ENCODE assay signal across 1 cellular context in the genomic region with DNA sequence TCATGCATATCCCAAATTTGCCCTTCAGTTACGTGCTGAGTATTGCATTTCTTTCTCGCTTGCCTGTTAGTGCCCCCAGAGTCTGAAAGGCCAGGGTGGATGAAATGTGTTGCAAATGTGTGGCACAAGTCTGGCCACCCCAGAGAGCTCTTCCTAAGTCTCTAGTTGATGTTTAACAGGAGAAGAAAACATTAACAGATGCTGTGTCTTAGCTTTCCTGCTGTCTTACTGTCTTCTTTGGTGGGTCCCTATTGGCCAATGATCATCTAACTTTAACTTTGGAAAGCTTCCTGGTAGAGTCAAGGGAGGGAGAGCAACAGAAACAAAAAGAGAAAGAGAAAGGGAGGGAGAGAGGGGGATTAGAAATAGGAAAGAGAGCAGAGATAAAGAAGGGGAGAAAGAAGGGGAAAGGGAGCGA.
TF ChIP-seq lines count a peak whose summit lies in the region.

No MANE protein-coding gene starts in this region.

TF ChIP-seq in GM23338, 12 proteins besides CTCF, POLR2A, EP300 and RAD21 (continued from another document):
- no peak for TF ChIP-seq ETS1 (IDR thresholded peaks at IDR 0.05)
- no peak for TF ChIP-seq NANOG (IDR thresholded peaks at IDR 0.05; ENCODE audit: borderline replicate concordance)
